36 cellular contexts compared by ENCODE assay signal in genomic region chr2:154093856-154094255, GRCh38.
"Had no signal": no experiment of that assay in that cellular context is flagged by ENCODE, and none has a peak within 500 bp of the region (broad histone marks: within the 10 kb centered on the region; RNA-seq: fewer than 3 reads in every experiment).

No MANE protein-coding gene starts in this region.

- H3K4me3 Mint-ChIP-seq: activated naive CD4-positive, alpha-beta T cell treated with anti-CD3 and anti-CD28 coated beads for 36 hours; activated naive CD4-positive, alpha-beta T cell treated with anti-CD3 and anti-CD28 coated beads, Interleukin-2, amount 10 ng/mL, durations not matched to agents 7 days and 5 days; activated naive CD4-positive, alpha-beta T cell treated with anti-CD3 and anti-CD28 coated beads, Interleukin-2, amount 50 U/mL, for 24 hours; activated naive CD8-positive, alpha-beta T cell; activated naive CD8-positive, alpha-beta T cell treated with anti-CD3 and anti-CD28 coated beads for 36 hours; activated naive CD8-positive, alpha-beta T cell treated with anti-CD3 and anti-CD28 coated beads, Interleukin-2, amount 10 ng/mL, durations not matched to agents 7 days and 5 days; activated naive CD8-positive, alpha-beta T cell treated with anti-CD3 and anti-CD28 coated beads, Interleukin-2, amount 50 U/mL, for 24 hours; activated T-cell treated with anti-CD3 and anti-CD28 coated beads, Interleukin-2, amount 50 U/mL, for 24 hours; activated T-cell treated with anti-CD3 and anti-CD28 coated beads, Interleukin-2, amount 50 U/mL, for 4 hours; activated T-cell treated with anti-CD3 and anti-CD28 coated beads, Interleukin-2, amount 50 U/mL, for 72 hours; activated T-helper 1 cell treated with anti-CD3 and anti-CD28 coated beads, Interleukin-12 subunit alpha, Interleukin-12 subunit beta, Interleukin-2, Interleukin-4 antibody, amounts not matched to agents 30 ng/mL and 10 ng/mL and 1 ng/mL, durations not matched to agents 14 hours and 24 hours and 36 hours; activated T-helper 17 cell treated with anti-CD3 and anti-CD28 coated beads, Interleukin-2, amount 50 U/mL, for 72 hours; brain; central memory CD8-positive, alpha-beta T cell had no signal

- H3K9me3 Mint-ChIP-seq: activated naive CD4-positive, alpha-beta T cell treated with anti-CD3 and anti-CD28 coated beads, Interleukin-2, amount 50 U/mL, for 24 hours; activated naive CD8-positive, alpha-beta T cell treated with anti-CD3 and anti-CD28 coated beads, Interleukin-2, amount 10 ng/mL, durations not matched to agents 7 days and 5 days; activated naive CD8-positive, alpha-beta T cell treated with anti-CD3 and anti-CD28 coated beads, Interleukin-2, amount 50 U/mL, for 24 hours; activated T-helper 1 cell treated with anti-CD3 and anti-CD28 coated beads, Interleukin-12 subunit alpha, Interleukin-12 subunit beta, Interleukin-2, Interleukin-4 antibody, amounts not matched to agents 30 ng/mL and 10 ng/mL and 1 ng/mL, durations not matched to agents 14 hours and 24 hours and 36 hours; activated T-helper 17 cell treated with anti-CD3 and anti-CD28 coated beads, Interleukin-2, amount 50 U/mL, for 72 hours; brain; central memory CD8-positive, alpha-beta T cell had no signal

- ATAC-seq: activated naive CD4-positive, alpha-beta T cell treated with anti-CD3 and anti-CD28 coated beads, Interleukin-2, amount 50 U/mL, for 72 hours; activated naive CD8-positive, alpha-beta T cell treated with anti-CD3 and anti-CD28 coated beads, Interleukin-2, amount 50 U/mL, for 24 hours; activated T-cell treated with anti-CD3 and anti-CD28 coated beads, Interleukin-2, amount 50 U/mL, for 4 hours; activated T-cell treated with anti-CD3 and anti-CD28 coated beads, Interleukin-2, amount 50 U/mL, for 72 hours; activated T-helper 17 cell treated with anti-CD3 and anti-CD28 coated beads, Interleukin-2, amount 50 U/mL, for 72 hours; body of pancreas had no signal

- H3K27ac Mint-ChIP-seq: activated naive CD4-positive, alpha-beta T cell treated with anti-CD3 and anti-CD28 coated beads for 36 hours; activated naive CD4-positive, alpha-beta T cell treated with anti-CD3 and anti-CD28 coated beads, Interleukin-2, amount 10 ng/mL, durations not matched to agents 7 days and 5 days; activated naive CD4-positive, alpha-beta T cell treated with anti-CD3 and anti-CD28 coated beads, Interleukin-2, amount 50 U/mL, for 24 hours; activated naive CD4-positive, alpha-beta T cell treated with anti-CD3 and anti-CD28 coated beads, Interleukin-2, amount 50 U/mL, for 72 hours; activated naive CD8-positive, alpha-beta T cell; activated naive CD8-positive, alpha-beta T cell treated with anti-CD3 and anti-CD28 coated beads for 36 hours; activated naive CD8-positive, alpha-beta T cell treated with anti-CD3 and anti-CD28 coated beads, Interleukin-2, amount 10 ng/mL, durations not matched to agents 7 days and 5 days; activated naive CD8-positive, alpha-beta T cell treated with anti-CD3 and anti-CD28 coated beads, Interleukin-2, amount 50 U/mL, for 24 hours; activated T-cell treated with anti-CD3 and anti-CD28 coated beads, Interleukin-2, amount 50 U/mL, for 24 hours; activated T-cell treated with anti-CD3 and anti-CD28 coated beads, Interleukin-2, amount 50 U/mL, for 72 hours; activated T-helper 1 cell treated with anti-CD3 and anti-CD28 coated beads, Interleukin-12 subunit alpha, Interleukin-12 subunit beta, Interleukin-2, Interleukin-4 antibody, amounts not matched to agents 30 ng/mL and 10 ng/mL and 1 ng/mL, durations not matched to agents 14 hours and 24 hours and 36 hours; activated T-helper 17 cell treated with anti-CD3 and anti-CD28 coated beads, Interleukin-2, amount 50 U/mL, for 72 hours; activated T-helper 2 cell treated with anti-CD3 and anti-CD28 coated beads, Interferon-gamma antibody, Interleukin-2, Interleukin-4, amounts not matched to agents 10 μg/mL and 5 μg/mL and 100 μg/mL, durations not matched to agents 14 hours and 24 hours and 36 hours; brain had no signal

- DNase-seq: activated effector memory CD4-positive, alpha-beta T cell treated with anti-CD3 and anti-CD28 coated beads, Interleukin-2, amount 50 U/mL, for 16 hours; activated effector memory CD4-positive, alpha-beta T cell treated with Interleukin-2 at 50 U/mL for 16 hours; activated gamma-delta T cell; activated gamma-delta T cell treated with Interleukin-2 at 50 U/mL for 16 hours; activated naive CD4-positive, alpha-beta T cell; activated naive CD4-positive, alpha-beta T cell treated with anti-CD3 and anti-CD28 coated beads for 36 hours; activated naive CD4-positive, alpha-beta T cell treated with anti-CD3 and anti-CD28 coated beads, Interleukin-2, amount 10 ng/mL, durations not matched to agents 7 days and 5 days; activated naive CD4-positive, alpha-beta T cell treated with anti-CD3 and anti-CD28 coated beads, Interleukin-2, amount 50 U/mL, for 16 hours; activated naive CD4-positive, alpha-beta T cell treated with Interleukin-2 at 50 U/mL for 16 hours; activated naive CD8-positive, alpha-beta T cell treated with anti-CD3 and anti-CD28 coated beads for 36 hours; activated naive CD8-positive, alpha-beta T cell treated with anti-CD3 and anti-CD28 coated beads, Interleukin-2, amount 10 ng/mL, durations not matched to agents 7 days and 5 days; activated naive CD8-positive, alpha-beta T cell treated with anti-CD3 and anti-CD28 coated beads, Interleukin-2, amount 50 U/mL, for 24 hours; activated T-cell treated with anti-CD3 and anti-CD28 coated beads for 4 hours; activated T-cell treated with anti-CD3 and anti-CD28 coated beads, Interleukin-2, amount 50 U/mL, for 1 hour; activated T-cell treated with anti-CD3 and anti-CD28 coated beads, Interleukin-2, amount 50 U/mL, for 24 hours; activated T-cell treated with anti-CD3 and anti-CD28 coated beads, Interleukin-2, amount 50 U/mL, for 4 hours; activated T-cell treated with anti-CD3 and anti-CD28 coated beads, Interleukin-2, amount 50 U/mL, for 48 hours; activated T-cell treated with anti-CD3 and anti-CD28 coated beads, Interleukin-2, amount 50 U/mL, for 72 hours; adrenal gland; amniotic stem cell; amygdala; anterior cingulate cortex; aorta; body of pancreas; brain microvascular endothelial cell; caudate nucleus; central memory CD4-positive, alpha-beta T cell; cerebellar nuclear complex had no signal

- H3K4me1 Mint-ChIP-seq: activated naive CD4-positive, alpha-beta T cell treated with anti-CD3 and anti-CD28 coated beads, Interleukin-2, amount 10 ng/mL, durations not matched to agents 7 days and 5 days; activated naive CD4-positive, alpha-beta T cell treated with anti-CD3 and anti-CD28 coated beads, Interleukin-2, amount 50 U/mL, for 24 hours; activated naive CD8-positive, alpha-beta T cell treated with anti-CD3 and anti-CD28 coated beads for 36 hours; activated naive CD8-positive, alpha-beta T cell treated with anti-CD3 and anti-CD28 coated beads, Interleukin-2, amount 10 ng/mL, durations not matched to agents 7 days and 5 days; activated naive CD8-positive, alpha-beta T cell treated with anti-CD3 and anti-CD28 coated beads, Interleukin-2, amount 50 U/mL, for 24 hours; activated T-helper 17 cell treated with anti-CD3 and anti-CD28 coated beads, Interleukin-2, amount 50 U/mL, for 72 hours; central memory CD8-positive, alpha-beta T cell had no signal

- H3K36me3 Mint-ChIP-seq: activated naive CD4-positive, alpha-beta T cell treated with anti-CD3 and anti-CD28 coated beads, Interleukin-2, amount 10 ng/mL, durations not matched to agents 7 days and 5 days; activated naive CD4-positive, alpha-beta T cell treated with anti-CD3 and anti-CD28 coated beads, Interleukin-2, amount 50 U/mL, for 24 hours; activated naive CD4-positive, alpha-beta T cell treated with anti-CD3 and anti-CD28 coated beads, Interleukin-2, amount 50 U/mL, for 72 hours; activated naive CD8-positive, alpha-beta T cell; activated naive CD8-positive, alpha-beta T cell treated with anti-CD3 and anti-CD28 coated beads for 36 hours; activated naive CD8-positive, alpha-beta T cell treated with anti-CD3 and anti-CD28 coated beads, Interleukin-2, amount 10 ng/mL, durations not matched to agents 7 days and 5 days; brain had no signal

- H3K27me3 Mint-ChIP-seq: activated naive CD4-positive, alpha-beta T cell treated with anti-CD3 and anti-CD28 coated beads, Interleukin-2, amount 10 ng/mL, durations not matched to agents 7 days and 5 days; activated naive CD4-positive, alpha-beta T cell treated with anti-CD3 and anti-CD28 coated beads, Interleukin-2, amount 50 U/mL, for 24 hours; activated naive CD8-positive, alpha-beta T cell; activated naive CD8-positive, alpha-beta T cell treated with anti-CD3 and anti-CD28 coated beads for 36 hours; activated naive CD8-positive, alpha-beta T cell treated with anti-CD3 and anti-CD28 coated beads, Interleukin-2, amount 10 ng/mL, durations not matched to agents 7 days and 5 days; activated naive CD8-positive, alpha-beta T cell treated with anti-CD3 and anti-CD28 coated beads, Interleukin-2, amount 50 U/mL, for 24 hours; activated T-cell treated with anti-CD3 and anti-CD28 coated beads, Interleukin-2, amount 50 U/mL, for 24 hours; activated T-helper 17 cell treated with anti-CD3 and anti-CD28 coated beads, Interleukin-2, amount 50 U/mL, for 72 hours; brain; central memory CD8-positive, alpha-beta T cell had no signal
